In the genomic region with DNA sequence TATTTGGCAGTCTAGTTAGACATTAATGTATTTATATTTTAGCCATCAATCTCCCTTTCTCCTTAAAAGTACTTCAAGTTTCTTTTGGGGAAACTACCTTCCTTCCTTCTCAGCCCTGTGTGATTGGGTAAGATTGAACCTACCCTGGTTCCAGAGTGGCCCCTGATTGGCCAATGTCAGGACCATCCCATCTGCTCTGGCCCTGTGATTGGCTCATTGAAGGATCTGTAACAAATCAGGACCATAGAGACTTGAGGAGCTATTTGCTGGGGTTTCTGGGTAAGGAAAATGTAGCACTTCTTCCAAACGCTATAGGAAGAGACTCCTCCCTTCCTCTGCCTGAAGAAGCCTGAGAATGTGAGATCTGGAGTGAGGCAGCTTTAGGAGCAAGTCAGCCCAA, we compare ENCODE assay signal across 23 cellular contexts. TPM values are rescaled to one million over a fixed set of nuclear protein-coding genes. Genes with fewer than 3 reads are reported as not detected.
DNase-seq lines count a peak whose midpoint lies in the region; ATAC-seq and TF ChIP-seq lines count a peak whose summit lies in the region.
"Had no signal": no experiment of that assay in that cellular context is flagged by ENCODE, and none has a peak within 500 bp of the region (broad histone marks: within the 10 kb centered on the region; RNA-seq: fewer than 3 reads in every experiment).

No MANE protein-coding gene starts in this region.

- no peaks in the 10 kb centered on the region for H3K4me1 ChIP-seq in mesendoderm (ENCODE audit: control insufficient read depth, low read depth, low read length)
- H3K4me1 ChIP-seq: HAP-1 had no signal

- H2BK5ac ChIP-seq in mesendoderm (ENCODE audit: low read length): no peak overlapping the region

- H3K4me1 Mint-ChIP-seq in WTC11: 0 out of 2 replicates have a peak, but pooled peaks cover 7% of the 10 kb centered on the region
- H3K4me1 Mint-ChIP-seq: CD8-positive, alpha-beta memory T cell; T-cell had no signal

- no peak overlapping the region for H3K4ac ChIP-seq in mesendoderm (ENCODE audit: low read depth, low read length)

- H3K18ac ChIP-seq in mesendoderm (ENCODE audit: low read length): no peak overlapping the region

- no peaks in the 10 kb centered on the region for H3K36me3 Mint-ChIP-seq in WTC11
- H3K36me3 Mint-ChIP-seq: CD8-positive, alpha-beta memory T cell; T-cell had no signal

- no peaks in the 10 kb centered on the region; the same call in 1 of the 2 replicates for H3K9me3 Mint-ChIP-seq in WTC11

- no peak overlapping the region for H2BK15ac ChIP-seq in mesendoderm (replicated peaks; ENCODE audit: low read depth)

- H2BK120ac ChIP-seq in mesendoderm (ENCODE audit: low read depth, low read length): no peak overlapping the region

- H3K9ac ChIP-seq in mesendoderm (ENCODE audit: low read length): no peak overlapping the region
- H3K9ac ChIP-seq: KMS-11 had no signal

- H3K27me3 ChIP-seq in mesendoderm (ENCODE audit: insufficient read depth, low read length, poor library complexity): no peaks in the 10 kb centered on the region

- H3K27me3 Mint-ChIP-seq in WTC11 (ENCODE audit: low read depth): no peaks in the 10 kb centered on the region
- H3K27me3 Mint-ChIP-seq: T-cell had no signal

- CTCF ChIA-PET in WTC11 (lab: Charles Lee): no interaction called here

- peak; percentile 23 for DNase-seq in M059J (ENCODE audit: low read depth)
- no peak for DNase-seq in WTC11 (ENCODE audit: low spot score)
- DNase-seq in mesendoderm: peak; percentile 88
- no peak for DNase-seq in putamen (ENCODE audit: low spot score)
- no peak for DNase-seq in GDM1 (lab: John Stamatoyannopoulos, UW)
- DNase-seq in activated gamma-delta T cell (lab: John Stamatoyannopoulos, UW): no peak
- DNase-seq: AML-193; CD8-positive, alpha-beta memory T cell; DMS53; IMR-90; MV-4-11; NCI-H1694 treated with DMSO at 0.1 percent for 48 hours; NCI-H2081 treated with DMSO at 0.1 percent for 48 hours; NCI-H446; NCI-H526; Right ventricle myocardium superior; T-cell had no signal

- no peaks in the 10 kb centered on the region for H3K36me3 ChIP-seq in mesendoderm (ENCODE audit: control insufficient read depth, insufficient read depth, low read length)
- H3K36me3 ChIP-seq: HAP-1 had no signal

- no peak overlapping the region for H3K27ac ChIP-seq in mesendoderm (ENCODE audit: low read depth, low read length)
- H3K27ac ChIP-seq: C4-2B, KMS-11 had no signal

- TF ChIP-seq CTCF in WTC11 (IDR thresholded peaks at IDR 0.05): no peak

- no peak overlapping the region for H3K23ac ChIP-seq in mesendoderm (ENCODE audit: low read length)

- H3K79me1 ChIP-seq in mesendoderm (ENCODE audit: low read length): no peaks in the 10 kb centered on the region

- WGBS in mesendoderm (ENCODE audit: extremely low coverage, insufficient coverage, low lambda C conversion rate): no CpG with 5 or more reads among the region's 1 CpG

- H2AK5ac ChIP-seq in mesendoderm (ENCODE audit: low read length): no peak overlapping the region

- H3K79me2 ChIP-seq in mesendoderm (ENCODE audit: control insufficient read depth, insufficient read depth, low read length): no peaks in the 10 kb centered on the region

- ATAC-seq in GM18867 (IDR thresholded peaks at IDR 0.05; ENCODE audit: unreplicated experiment) (peak; percentile 46), WTC11 (peak; percentile 57)
- ATAC-seq: T-cell had no signal

- POLR2A ChIA-PET in WTC11 (lab: Charles Lee): no interaction called here

- no peak overlapping the region for H3K4me3 Mint-ChIP-seq in WTC11
- H3K4me3 Mint-ChIP-seq: CD8-positive, alpha-beta memory T cell; T-cell had no signal

- no peak overlapping the region for H3K56ac ChIP-seq in mesendoderm (ENCODE audit: low read length)

- H3K27ac Mint-ChIP-seq in WTC11: no peak overlapping the region
- H3K27ac Mint-ChIP-seq: CD8-positive, alpha-beta memory T cell; T-cell had no signal

- H4K8ac ChIP-seq in mesendoderm (ENCODE audit: low read depth, low read length): no peak overlapping the region

- no peak overlapping the region for H3K4me2 ChIP-seq in mesendoderm (ENCODE audit: low read length)
- H3K4me2 ChIP-seq: KMS-11 had no signal

- H3K4me3 ChIP-seq in mesendoderm (ENCODE audit: low read length): no peak overlapping the region
- H3K4me3 ChIP-seq: HAP-1 had no signal

- no peak overlapping the region for H4K5ac ChIP-seq in mesendoderm (ENCODE audit: low read length)

TF ChIP-seq in WTC11, 78 proteins besides CTCF, POLR2A, EP300 and RAD21:
- TF ChIP-seq NFYB (CRISPR knock-in tag; conservative IDR thresholded peaks at IDR 0.05; ENCODE audit: low read depth): peak; percentile 30; the same call in 1 of the 2 replicates
- TF ChIP-seq, protein P1, sequence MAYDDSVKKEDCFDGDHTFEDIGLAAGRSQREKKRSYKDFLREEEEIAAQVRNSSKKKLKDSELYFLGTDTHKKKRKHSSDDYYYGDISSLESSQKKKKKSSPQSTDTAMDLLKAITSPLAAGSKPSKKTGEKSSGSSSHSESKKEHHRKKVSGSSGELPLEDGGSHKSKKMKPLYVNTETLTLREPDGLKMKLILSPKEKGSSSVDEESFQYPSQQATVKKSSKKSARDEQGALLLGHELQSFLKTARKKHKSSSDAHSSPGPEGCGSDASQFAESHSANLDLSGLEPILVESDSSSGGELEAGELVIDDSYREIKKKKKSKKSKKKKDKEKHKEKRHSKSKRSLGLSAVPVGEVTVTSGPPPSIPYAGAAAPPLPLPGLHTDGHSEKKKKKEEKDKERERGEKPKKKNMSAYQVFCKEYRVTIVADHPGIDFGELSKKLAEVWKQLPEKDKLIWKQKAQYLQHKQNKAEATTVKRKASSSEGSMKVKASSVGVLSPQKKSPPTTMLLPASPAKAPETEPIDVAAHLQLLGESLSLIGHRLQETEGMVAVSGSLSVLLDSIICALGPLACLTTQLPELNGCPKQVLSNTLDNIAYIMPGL (CRISPR knock-in tag; IDR thresholded peaks at IDR 0.05): no peak

RNA-seq across cellular contexts. Expression of a gene that starts 59.3 kb away (rescaled TPM):
- total RNA-seq in M059J (2014; rRNA removed; shearing (Covaris generic)): not detected in 2 replicates
- total RNA-seq in WTC11 (2021): 2.8 to 4.5 TPM (median 3.7 TPM) in 3 replicates
- polyA plus RNA-seq in mesendoderm (2013, experiment 1 of 2): 0.28 TPM
- 0.32 TPM for polyA plus RNA-seq in mesendoderm (2013, experiment 2 of 2)
- total RNA-seq: A172; CD8-positive, alpha-beta memory T cell; IMR-90 had no signal
- polyA plus RNA-seq: AG04450; CD8-positive, alpha-beta memory T cell; IMR-90 had no signal

Comparison
In these comparisons a context has a peak if more than half of its experiments do, and no peak if none do; other contexts are left out.
1. DNase-seq: peak in M059J (single experiment) and mesendoderm (single experiment); none in WTC11 (single experiment), putamen (single experiment), GDM1 (single experiment) and activated gamma-delta T cell (single experiment).